ENCODE assay signal across 8 cellular contexts in genomic region chr16:57478396-57479024, GRCh38. TPM values are rescaled to one million over a fixed set of nuclear protein-coding genes. Genes with fewer than 3 reads are reported as not detected.
A peak's percentile ranks its signal among the peaks of the same experiment; 100 is the strongest.
DNase-seq lines count a peak whose midpoint lies in the region; ATAC-seq and TF ChIP-seq lines count a peak whose summit lies in the region.
"Had no signal": no experiment of that assay in that cellular context is flagged by ENCODE, and none has a peak within 500 bp of the region (broad histone marks: within the 10 kb centered on the region; RNA-seq: fewer than 3 reads in every experiment).

No MANE protein-coding gene starts in this region.

- no peak for ATAC-seq in sciatic nerve
- ATAC-seq: Panc1 had no signal

- H3K27me3 ChIP-seq in H9 (ENCODE audit: insufficient read depth, low read length), result no peaks in the 10 kb centered on the region

- H3K27ac Mint-ChIP-seq in H9, result peak overlapping the region in 1 of 3 experiments; percentile 3; a peak in 1 of 7 replicates

- H3K9me3 Mint-ChIP-seq in H9, result no peaks in the 10 kb centered on the region

- 100% methylated on average over 1 of the region's 8 CpGs for WGBS in H9 (ENCODE audit: extremely low coverage, insufficient read length, low lambda C conversion rate)

- peak overlapping the region; percentile 75 to 77 for H3K4me3 Mint-ChIP-seq in H9

- no peak overlapping the region for H2BK5ac ChIP-seq in H9 (ENCODE audit: insufficient read length, low read length)

- peaks cover 12% of the 10 kb centered on the region for H3K27me3 Mint-ChIP-seq in H9 (ENCODE audit: low read depth)

- H4K5ac ChIP-seq in H9 (ENCODE audit: insufficient read length, low read depth, low read length), result no peak overlapping the region

- H2AFZ ChIP-seq in H9 (ENCODE audit: low read length), result no peak overlapping the region

- peak overlapping the region; percentile 77 for H3K4me2 ChIP-seq in H9 (ENCODE audit: insufficient read depth, insufficient read length, low read length)

- H3K79me2 ChIP-seq in H9 (ENCODE audit: insufficient read depth, low read length), result no peaks in the 10 kb centered on the region

- no peak overlapping the region for H2BK120ac ChIP-seq in H9 (ENCODE audit: low read depth, low read length, poor library complexity, severe bottlenecking)

- H3K4me1 Mint-ChIP-seq in H9, result peaks cover 25 to 54% of the 10 kb centered on the region in 2 experiments

- H4K8ac ChIP-seq in H9 (replicated peaks; ENCODE audit: insufficient read length, low read depth, low read length), result no peak overlapping the region

- H2BK12ac ChIP-seq in H9 (ENCODE audit: insufficient read length, low read depth, low read length), result no peak overlapping the region

- H3K36me3 Mint-ChIP-seq in H9 (ENCODE audit: insufficient read depth in 1 of 3, low read depth in 3 of 3), result peaks cover 0 to 6% (median 4%) of the 10 kb centered on the region in 3 experiments; a peak in 4 of 7 replicates

- H3K23ac ChIP-seq in H9 (ENCODE audit: insufficient read length, low read depth, low read length), result no peak overlapping the region

- H3T11ph ChIP-seq in H9 (ENCODE audit: low read length), result no peak overlapping the region

- H3K79me1 ChIP-seq in H9 (ENCODE audit: insufficient read depth, low read depth, low read length, poor library complexity, severe bottlenecking), result no peaks in the 10 kb centered on the region

- H2BK20ac ChIP-seq in H9 (ENCODE audit: low read depth, low read length, poor library complexity, severe bottlenecking), result no peak overlapping the region

- no peak overlapping the region for H3K14ac ChIP-seq in H9 (ENCODE audit: insufficient read depth, low read length)

- no peak overlapping the region for H3K56ac ChIP-seq in H9 (ENCODE audit: insufficient read length, low read depth, low read length)

- peak overlapping the region; percentile 61 for H3K4me3 ChIP-seq in epithelial cell of proximal tubule (ENCODE audit: low read depth, low read length)

- no peaks in the 10 kb centered on the region for H4K20me1 ChIP-seq in H9 (ENCODE audit: control insufficient read depth, insufficient read depth, insufficient read length)

- no peak for DNase-seq in H9
- DNase-seq in epithelial cell of proximal tubule (ENCODE audit: low read depth), result no peak
- DNase-seq in sciatic nerve (ENCODE audit: low spot score), result peak; percentile 13
- DNase-seq in NCI-H2196 (lab: John Stamatoyannopoulos, UW; ENCODE audit: unreplicated experiment), result no peak
- no peak for DNase-seq in NCI-H82 (lab: John Stamatoyannopoulos, UW)
- DNase-seq in NCI-H1048 (lab: John Stamatoyannopoulos, UW), result no peak
- DNase-seq: activated CD4-positive, CD25-positive, alpha-beta regulatory T cell treated with anti-CD3 and anti-CD28 coated beads, Interleukin-2, amount 50 U/mL, for 72 hours had no signal

- H3K18ac ChIP-seq in H9 (ENCODE audit: insufficient read length, low read depth, low read length), result no peak overlapping the region

- peaks cover 7% of the 10 kb centered on the region; the same call in 1 of the 2 replicates for H3K4me1 ChIP-seq in H9 (ENCODE audit: insufficient read depth, low read length)

- no peak overlapping the region for H3K4ac ChIP-seq in H9 (ENCODE audit: low read depth, low read length)

- no peaks in the 10 kb centered on the region for H3K9me3 ChIP-seq in H9 (ENCODE audit: control insufficient read depth, low read depth, low read length)

- peaks cover 8% of the 10 kb centered on the region for H3K23me2 ChIP-seq in H9 (ENCODE audit: insufficient read length, low read depth, low read length, poor library complexity, severe bottlenecking)

- no peak overlapping the region for H3K9ac ChIP-seq in H9 (ENCODE audit: extremely low read depth, insufficient read length, low read length)

- no peak overlapping the region for H2AK5ac ChIP-seq in H9 (ENCODE audit: insufficient read length, low read length)

- no peak overlapping the region for H3K27ac ChIP-seq in H9 (ENCODE audit: insufficient read length, low read depth, low read length)

- H4K91ac ChIP-seq in H9 (ENCODE audit: insufficient read length, low read depth, low read length), result no peak overlapping the region

- intact Hi-C loops in sciatic nerve (cut with DNase I), result no loop called here

- H2BK15ac ChIP-seq in H9 (ENCODE audit: low read depth, low read length), result no peak overlapping the region

- no peak for TF ChIP-seq CTCF in H9 (conservative IDR thresholded peaks at IDR 0.05)
- TF ChIP-seq CTCF in epithelial cell of proximal tubule (conservative IDR thresholded peaks at IDR 0.05; ENCODE audit: low read depth, low read length), result no peak

RNA-seq across cellular contexts. Expression of gene DOK4, which starts 7.8 kb away (rescaled TPM):
- 13.1 and 13.2 TPM in 2 replicates for total RNA-seq in H9 (2021)
- total RNA-seq in epithelial cell of proximal tubule, result 35.3 and 39.5 TPM in 2 replicates
- total RNA-seq in sciatic nerve, result 22.6 TPM

RNA-seq across cellular contexts. Expression of gene POLR2C, which starts 16.0 kb away (rescaled TPM):
- total RNA-seq in H9 (2021) (85.6 and 86.0 TPM in 2 replicates), epithelial cell of proximal tubule (64.5 and 140 TPM in 2 replicates), sciatic nerve (42.6 TPM)

RNA-seq across cellular contexts. Expression of gene COQ9, which starts 31.2 kb away (rescaled TPM):
- total RNA-seq in H9 (2021), result 31.7 and 32.9 TPM in 2 replicates
- total RNA-seq in epithelial cell of proximal tubule, result 40.0 and 45.4 TPM in 2 replicates
- 31.2 TPM for total RNA-seq in sciatic nerve

RNA-seq across cellular contexts. Expression of gene CIAPIN1, which starts 31.3 kb away (rescaled TPM):
- total RNA-seq in H9 (2021) (82.8 and 85.3 TPM in 2 replicates), epithelial cell of proximal tubule (69.1 and 75.6 TPM in 2 replicates), sciatic nerve (28.1 TPM)

RNA-seq across cellular contexts. Expression of gene CCDC102A, which starts 57.9 kb away (rescaled TPM):
- total RNA-seq in H9 (2021) (6.6 and 8.2 TPM in 2 replicates), epithelial cell of proximal tubule (14.0 and 22.7 TPM in 2 replicates), sciatic nerve (14.3 TPM)
